ENCODE assay signal across 9 cellular contexts in the genomic region with DNA sequence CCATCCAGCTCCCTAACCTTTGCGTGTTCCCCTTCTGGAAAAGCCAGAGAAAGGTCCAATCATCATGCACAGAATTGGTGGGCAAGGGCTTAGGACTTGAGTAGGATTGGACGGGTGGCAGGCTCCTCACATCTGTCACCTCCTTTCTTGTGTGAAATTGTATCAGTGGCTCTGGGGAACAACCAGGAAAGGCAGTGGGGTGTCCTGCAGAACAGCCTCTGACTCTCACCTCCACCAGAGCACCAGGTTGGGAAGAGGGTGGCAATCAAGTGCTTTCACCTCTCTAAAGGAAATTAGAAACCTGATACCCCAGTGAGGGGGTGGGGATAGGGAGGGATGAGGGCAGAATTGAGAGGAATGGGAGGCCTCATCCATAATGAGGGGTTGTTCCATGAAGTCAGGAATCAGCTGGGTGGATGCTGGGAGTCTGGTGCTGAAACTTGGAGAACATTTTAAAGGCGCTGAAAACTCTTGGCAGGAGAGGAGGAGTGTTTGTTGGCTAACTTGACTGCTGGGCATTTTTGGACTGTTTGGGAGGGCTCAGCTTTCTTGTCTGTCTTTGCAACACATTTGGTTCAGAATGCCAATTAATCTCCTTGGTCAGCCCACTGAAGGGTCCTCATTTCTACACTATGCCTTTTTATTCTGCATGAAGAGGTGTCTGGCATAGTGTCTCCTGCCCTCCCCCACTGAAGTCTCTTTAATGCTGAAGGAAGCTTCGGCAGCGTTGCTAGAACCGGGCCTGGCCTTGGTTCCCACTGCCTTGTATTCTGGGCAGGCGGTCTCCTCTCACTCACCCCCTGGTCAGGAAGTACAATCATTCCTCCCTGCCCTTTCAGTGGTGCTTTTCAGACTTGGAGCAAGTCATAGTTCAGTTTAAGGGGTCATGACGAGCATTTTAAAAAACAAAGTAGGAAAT. TPM values are rescaled to one million over a fixed set of nuclear protein-coding genes. Genes with fewer than 3 reads are reported as not detected.
A peak's percentile ranks its signal among the peaks of the same experiment; 100 is the strongest.
DNase-seq lines count a peak whose midpoint lies in the region; ATAC-seq and TF ChIP-seq lines count a peak whose summit lies in the region.
"Had no signal": no experiment of that assay in that cellular context is flagged by ENCODE, and none has a peak within 500 bp of the region (broad histone marks: within the 10 kb centered on the region; RNA-seq: fewer than 3 reads in every experiment).

No MANE protein-coding gene starts in this region.

- DNase-seq in Daoy (ENCODE audit: low read depth) (peak; percentile 32), NCI-H2171 (lab: John Stamatoyannopoulos, UW) (peak; percentile 33), mammary epithelial cell (no peak), hepatic stellate cell (ENCODE audit: low spot score) (no peak), HK-2 (ENCODE audit: unreplicated experiment) (no peak), cortex of kidney (lab: John Stamatoyannopoulos, UW) (no peak)

- TF ChIP-seq CTCF in mammary epithelial cell (conservative IDR thresholded peaks at IDR 0.05 in 1 of 2, IDR thresholded peaks at IDR 0.05 in 1 of 2; ENCODE audit: extremely low read depth in 1 of 2, insufficient read depth in 1 of 2, low read depth in 1 of 2, low read length in 2 of 2): no peak
- no peak for TF ChIP-seq CTCF in liver (IDR thresholded peaks at IDR 0.05; ENCODE audit: low read depth, low read length, missing input control)

- H3K27ac ChIP-seq in mammary epithelial cell (ENCODE audit: insufficient read depth, low read depth, low read length): no peak overlapping the region
- peak overlapping the region; percentile 9 to 37 for H3K27ac ChIP-seq in liver (ENCODE audit: low read depth in 1 of 2, low read length in 2 of 2)

- H2AFZ ChIP-seq in mammary epithelial cell (ENCODE audit: low read depth, low read length): peak overlapping the region; percentile 54

- H3K4me1 ChIP-seq in mammary epithelial cell (ENCODE audit: insufficient read depth, low read length) (peaks cover 4% of the 10 kb centered on the region), liver (ENCODE audit: control insufficient read depth in 4 of 4, insufficient read depth in 4 of 4, low read length in 3 of 4) (peaks cover 4 to 55% (median 34%) of the 10 kb centered on the region in 4 donors)

- H3K4me3 ChIP-seq in mammary epithelial cell (replicated peaks in 1 of 3; ENCODE audit: insufficient read depth in 1 of 3, low read depth in 2 of 3, low read length in 3 of 3) (peak overlapping the region; percentile 41 to 75 (median 67)), liver (ENCODE audit: low read depth in 1 of 3, low read length in 3 of 3) (peak overlapping the region; percentile 30 to 93 (median 65))

- dilution Hi-C loops in mammary epithelial cell (cut with HindIII; ENCODE audit: low sequenced_read_pairs): loop anchor here (5.0 kb wide), 1 partner anchor 36 kb away; no protein-coding TSS in a partner anchor

- intact Hi-C loops in mammary epithelial cell (cut with micrococcal nuclease): loop anchor here (1.0 to 2.0 kb wide), 2 partner anchors 27 to 38 kb away; no protein-coding TSS in a partner anchor

- in situ Hi-C loops in mammary epithelial cell (cut with MboI; ENCODE audit: low sequenced_read_pairs in 2 of 2): no loop called here

- CTCF ChIA-PET in mammary epithelial cell (lab: Charles Lee; ENCODE audit: low non-redundant PET): no interaction called here

- peaks cover 58% of the 10 kb centered on the region for H3K79me2 ChIP-seq in mammary epithelial cell (ENCODE audit: insufficient read depth, low read length)

- H3K27me3 ChIP-seq in mammary epithelial cell (ENCODE audit: insufficient read depth, low read length) (no peaks in the 10 kb centered on the region), liver (ENCODE audit: control insufficient read depth in 4 of 4, insufficient read depth in 4 of 4, low read length in 3 of 4) (no peaks in the 10 kb centered on the region)

- H3K36me3 ChIP-seq in mammary epithelial cell (ENCODE audit: insufficient read depth, low read length) (no peaks in the 10 kb centered on the region), liver (ENCODE audit: control insufficient read depth in 4 of 4, insufficient read depth in 3 of 4, low read depth in 1 of 4, low read length in 3 of 4) (no peaks in the 10 kb centered on the region)

- H3K9ac ChIP-seq in mammary epithelial cell (ENCODE audit: insufficient read depth, low read length): peak overlapping the region; percentile 53
- H3K9ac ChIP-seq in liver (ENCODE audit: low read depth in 1 of 2, low read length in 2 of 2): peak overlapping the region in 1 of 2 donors; percentile 33

- H3K4me2 ChIP-seq in mammary epithelial cell (ENCODE audit: insufficient read depth, low read depth, low read length): peak overlapping the region; percentile 68

- no TSS peak for BruUV-seq in mammary epithelial cell (replicated peaks; lab: Mats Ljungman, UMichigan)

- H4K20me1 ChIP-seq in mammary epithelial cell (ENCODE audit: insufficient read depth, low read length): no peaks in the 10 kb centered on the region

- ATAC-seq in GM21529 (IDR thresholded peaks at IDR 0.05; ENCODE audit: unreplicated experiment): no peak

- TF ChIP-seq RAD21 in liver (IDR thresholded peaks at IDR 0.05): no peak

- H3K9me3 ChIP-seq in mammary epithelial cell (replicated peaks; ENCODE audit: insufficient read depth, low read length): no peaks in the 10 kb centered on the region
- no peaks in the 10 kb centered on the region for H3K9me3 ChIP-seq in liver (ENCODE audit: control insufficient read depth in 4 of 4, low read length in 3 of 4)

- WGBS in mammary epithelial cell (ENCODE audit: low coverage, missing lambda C conversion rate): 61% methylated on average over 7 of the region's 8 CpGs
- 42% methylated on average over 8 of the region's 8 CpGs for WGBS in liver

TF ChIP-seq in liver, 16 proteins besides CTCF, POLR2A, EP300 and RAD21:
- TF ChIP-seq RXRA (IDR thresholded peaks at IDR 0.05) (no peak), ZBTB33 (IDR thresholded peaks at IDR 0.05) (no peak), JUND (IDR thresholded peaks at IDR 0.05) (no peak), TAF1 (conservative IDR thresholded peaks at IDR 0.05) (no peak), NR2F2 (IDR thresholded peaks at IDR 0.05) (no peak)

RNA-seq across cellular contexts. Expression of gene PHGDH, which starts 2.1 kb away (rescaled TPM):
- 140 and 166 TPM in 2 replicates for total RNA-seq in Daoy (2014; rRNA removed; shearing (Covaris generic))
- total RNA-seq in mammary epithelial cell: 100 to 1,000 TPM; 171 to 211 TPM
- polyA plus RNA-seq in mammary epithelial cell: 65.8 TPM
- 152 TPM for polyA minus RNA-seq in mammary epithelial cell
- total RNA-seq in liver: 10 to 100 TPM; 48.0 to 59.7 TPM
- 100 to 1,000 TPM; 101 to 178 TPM for polyA plus RNA-seq in liver

RNA-seq across cellular contexts. Expression of gene HMGCS2, which starts 54.9 kb away (rescaled TPM):
- not detected in 2 replicates for total RNA-seq in Daoy (2014; rRNA removed; shearing (Covaris generic))
- total RNA-seq in mammary epithelial cell (not detected), liver (100 to 1,000 TPM; 297 to 846 TPM)
- polyA plus RNA-seq in mammary epithelial cell (not detected), liver (100 to 1,000 TPM; 836 to 944 TPM)
- not detected for polyA minus RNA-seq in mammary epithelial cell
- total RNA-seq: T-helper 1 cell treated with Interleukin-12 subunit alpha and Interleukin-12 subunit beta and Interleukin-4 antibody, amounts not matched to agents 30 ng/mL and 1 ng/mL, for 36 hours had no signal

Comparison
In these comparisons a context has a peak if more than half of its experiments do, and no peak if none do; other contexts are left out.
1. DNase-seq: peak in Daoy (single experiment) and NCI-H2171 (single experiment); none in mammary epithelial cell (single experiment), hepatic stellate cell (single experiment), HK-2 (single experiment) and cortex of kidney (single experiment).
2. RNA of gene HMGCS2, which starts 54.9 kb away (total RNA-seq): 297 to 846 TPM in liver; not detected in Daoy and not detected in mammary epithelial cell; every median in the first group is over 100 times any median in the second.